In genomic region chr6:91271807-91272206, GRCh38 we compare ENCODE assay signal across 29 cellular contexts.
"Had no signal": no experiment of that assay in that cellular context is flagged by ENCODE, and none has a peak within 500 bp of the region (broad histone marks: within the 10 kb centered on the region; RNA-seq: fewer than 3 reads in every experiment).

No MANE protein-coding gene starts in this region.

- H3K27ac ChIP-seq: ovary, parathyroid adenoma, psoas muscle, right lobe of liver, sigmoid colon, stomach, thoracic aorta, thyroid gland, tibial nerve, upper lobe of left lung, uterus had no signal

- ATAC-seq: naive thymus-derived CD8-positive, alpha-beta T cell; natural killer cell treated with Interleukin-12 subunit alpha and Interleukin-12 subunit beta and Interleukin-15 and Interleukin-18, amount 100 ng/mL, for 72 hours; psoas muscle; stimulated activated naive B cell treated with anti-CD40 and anti-IgM and Interleukin-4, amounts not matched to agents 10 μg/mL and 1 μg/mL and 100 μg/mL, for 72 hours had no signal

- H3K9me3 ChIP-seq: ovary, psoas muscle, right lobe of liver, sigmoid colon, thoracic aorta, thyroid gland, upper lobe of left lung, uterus had no signal

- H3K27me3 Mint-ChIP-seq: naive B cell; natural killer cell treated with Interleukin-12 subunit alpha and Interleukin-12 subunit beta and Interleukin-15 and Interleukin-18, amount 100 ng/mL, for 72 hours; progenitor cell of endocrine pancreas; stimulated activated naive B cell treated with anti-CD40 and anti-IgM and Interleukin-4, amounts not matched to agents 10 μg/mL and 1 μg/mL and 100 μg/mL, for 72 hours; stimulated activated naive CD8-positive, alpha-beta T cell treated with anti-CD3 and anti-CD28 coated beads, Interleukin-15, Interleukin-2, amounts not matched to agents 100 ng/mL and 50 ng/mL, for 24 hours had no signal

- H3K4me3 Mint-ChIP-seq: naive B cell; naive thymus-derived CD8-positive, alpha-beta T cell; natural killer cell treated with Interleukin-12 subunit alpha and Interleukin-12 subunit beta and Interleukin-15 and Interleukin-18, amount 100 ng/mL, for 72 hours; nephron progenitor cell; neural crest cell; stimulated activated naive B cell treated with anti-CD40 and anti-IgM and Interleukin-4, amounts not matched to agents 10 μg/mL and 1 μg/mL and 100 μg/mL, for 72 hours; stimulated activated naive CD8-positive, alpha-beta T cell treated with anti-CD3 and anti-CD28 coated beads, Interleukin-15, Interleukin-2, amounts not matched to agents 100 ng/mL and 50 ng/mL, for 24 hours had no signal

- H3K9ac ChIP-seq: parathyroid adenoma had no signal

- H3K27me3 ChIP-seq: ovary, right lobe of liver, sigmoid colon, stomach, thyroid gland, tibial nerve, upper lobe of left lung, uterus had no signal

- H3K9me3 Mint-ChIP-seq: nephron progenitor cell had no signal

- H3K36me3 ChIP-seq: ovary, right lobe of liver, sigmoid colon, stomach, thoracic aorta, thyroid gland, tibial nerve, upper lobe of left lung, uterus had no signal

- H3K36me3 Mint-ChIP-seq: naive B cell; naive thymus-derived CD8-positive, alpha-beta T cell; natural killer cell treated with Interleukin-12 subunit alpha and Interleukin-12 subunit beta and Interleukin-15 and Interleukin-18, amount 100 ng/mL, for 72 hours; stimulated activated naive B cell treated with anti-CD40 and anti-IgM and Interleukin-4, amounts not matched to agents 10 μg/mL and 1 μg/mL and 100 μg/mL, for 72 hours had no signal

- H3K4me1 Mint-ChIP-seq: naive B cell; naive thymus-derived CD8-positive, alpha-beta T cell; nephron progenitor cell; stimulated activated naive B cell treated with anti-CD40 and anti-IgM and Interleukin-4, amounts not matched to agents 10 μg/mL and 1 μg/mL and 100 μg/mL, for 72 hours had no signal

- H3K27ac Mint-ChIP-seq: naive B cell; naive thymus-derived CD8-positive, alpha-beta T cell; natural killer cell treated with Interleukin-12 subunit alpha and Interleukin-12 subunit beta and Interleukin-15 and Interleukin-18, amount 100 ng/mL, for 72 hours; nephron progenitor cell; progenitor cell of endocrine pancreas; stimulated activated naive B cell treated with anti-CD40 and anti-IgM and Interleukin-4, amounts not matched to agents 10 μg/mL and 1 μg/mL and 100 μg/mL, for 72 hours; stimulated activated naive CD8-positive, alpha-beta T cell treated with anti-CD3 and anti-CD28 coated beads, Interleukin-15, Interleukin-2, amounts not matched to agents 100 ng/mL and 50 ng/mL, for 24 hours had no signal

- H3K4me1 ChIP-seq: parathyroid adenoma, psoas muscle, right lobe of liver, sigmoid colon, stomach, thyroid gland, tibial nerve, upper lobe of left lung, uterus had no signal

- H2AFZ ChIP-seq: parathyroid adenoma had no signal

- DNase-seq: naive B cell; naive thymus-derived CD8-positive, alpha-beta T cell; nephron progenitor cell; occipital lobe; ovary; psoas muscle; right cardiac atrium; right lobe of liver; sigmoid colon; small intestine; stimulated activated CD4-positive, alpha-beta T cell treated with anti-CD3 and anti-CD28 coated beads, Interleukin-12 subunit alpha, Interleukin-12 subunit beta, amount 100 ng/mL, for 4 hours; stimulated activated CD4-positive, alpha-beta T cell treated with anti-CD3 and anti-CD28 coated beads, Interleukin-1b, Interleukin-23, amount 100 ng/mL, for 48 hours; stimulated activated CD4-positive, alpha-beta T cell treated with anti-CD3 and anti-CD28 coated beads, Interleukin-4, amount 100 ng/mL, for 1 hour; stimulated activated CD4-positive, alpha-beta T cell treated with anti-CD3 and anti-CD28 coated beads, Interleukin-4, amount 100 ng/mL, for 4 hours; stimulated activated CD8-positive, alpha-beta memory T cell treated with anti-CD3 and anti-CD28 coated beads, Interleukin-4, amount 100 ng/mL, for 48 hours; stimulated activated naive B cell treated with anti-CD40 and anti-IgM and Interleukin-4, amounts not matched to agents 10 μg/mL and 1 μg/mL and 100 μg/mL, for 72 hours; stimulated activated naive CD4-positive, alpha-beta T cell treated with Interleukin-2 at 50 U/mL for 16 hours; stomach; thyroid gland; trophoblast cell; uterus had no signal

- H3K4me3 ChIP-seq: ovary, psoas muscle, right lobe of liver, sigmoid colon, stomach, thoracic aorta, thyroid gland, tibial nerve, upper lobe of left lung, uterus had no signal
